Comparison of ENCODE assay signal across 27 cellular contexts in the genomic region with DNA sequence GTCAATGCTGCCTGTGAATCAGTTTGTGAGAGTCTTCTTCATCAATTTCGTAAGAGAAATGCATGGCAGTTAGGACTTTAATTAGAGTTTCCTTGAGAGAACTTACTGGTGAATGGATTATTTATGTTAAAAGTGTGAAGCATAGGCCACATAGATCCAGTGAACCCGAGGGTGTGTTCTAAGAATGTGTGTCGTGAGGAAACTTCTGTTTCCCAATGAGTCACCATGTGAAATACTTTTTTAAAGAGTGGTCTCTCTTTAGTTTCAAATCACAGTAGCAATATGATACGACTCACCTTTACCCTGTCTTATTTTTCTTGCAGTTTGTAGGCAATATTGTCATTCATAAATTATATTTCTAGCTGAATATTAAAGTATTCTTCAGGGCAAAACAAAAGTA. TPM values are rescaled to one million over a fixed set of nuclear protein-coding genes. Genes with fewer than 3 reads are reported as not detected.
"Had no signal": no experiment of that assay in that cellular context is flagged by ENCODE, and none has a peak within 500 bp of the region (broad histone marks: within the 10 kb centered on the region; RNA-seq: fewer than 3 reads in every experiment).

No MANE protein-coding gene starts in this region.

- H3K4me1 Mint-ChIP-seq: activated CD4-positive, alpha-beta memory T cell treated with anti-CD3 and anti-CD28 coated beads, Interleukin-2, amount 10 ng/mL, durations not matched to agents 7 days and 5 days; brain had no signal

- H3K36me3 Mint-ChIP-seq: activated naive CD4-positive, alpha-beta T cell treated with anti-CD3 and anti-CD28 coated beads, Interleukin-2, amount 50 U/mL, for 72 hours; brain had no signal

- ATAC-seq: K562 had no signal

- H3K27me3 ChIP-seq: adrenal gland had no signal

- DNase-seq: activated CD4-positive, alpha-beta memory T cell treated with anti-CD3 and anti-CD28 coated beads, Interleukin-2, amount 10 ng/mL, durations not matched to agents 7 days and 5 days; activated CD4-positive, alpha-beta T cell treated with anti-CD3 and anti-CD28 coated beads for 1 hour; activated CD4-positive, alpha-beta T cell treated with anti-CD3 and anti-CD28 coated beads for 48 hours; activated CD4-positive, CD25-positive, alpha-beta regulatory T cell; activated gamma-delta T cell treated with Interleukin-2 at 50 U/mL for 16 hours; activated naive CD4-positive, alpha-beta T cell treated with anti-CD3 and anti-CD28 coated beads for 36 hours; activated T-cell treated with anti-CD3 and anti-CD28 coated beads, Interleukin-2, amount 50 U/mL, for 24 hours; adrenal gland; central memory CD4-positive, alpha-beta T cell; NCI-H1048; NCI-H1105 treated with DMSO at 0.1 percent for 48 hours; NCI-H1436; NCI-H1694; NCI-H1930; NCI-H2081 treated with DMSO at 0.1 percent for 48 hours; NCI-H345; NCI-H524 treated with DMSO at 0.1 percent for 48 hours; OCI-M1; Right ventricle myocardium superior; SW 1271; T-helper 1 cell; T-helper 2 cell; T-helper 9 cell; WERI-Rb-1 had no signal

- H3K27ac ChIP-seq: adrenal gland, WERI-Rb-1 had no signal

- H3K4me3 Mint-ChIP-seq: activated CD4-positive, alpha-beta memory T cell treated with anti-CD3 and anti-CD28 coated beads, Interleukin-2, amount 10 ng/mL, durations not matched to agents 7 days and 5 days; activated naive CD4-positive, alpha-beta T cell treated with anti-CD3 and anti-CD28 coated beads for 36 hours; activated T-cell treated with anti-CD3 and anti-CD28 coated beads, Interleukin-2, amount 50 U/mL, for 24 hours; brain had no signal

- H3K27ac Mint-ChIP-seq: activated CD4-positive, alpha-beta memory T cell treated with anti-CD3 and anti-CD28 coated beads, Interleukin-2, amount 10 ng/mL, durations not matched to agents 7 days and 5 days; activated naive CD4-positive, alpha-beta T cell treated with anti-CD3 and anti-CD28 coated beads for 36 hours; activated naive CD4-positive, alpha-beta T cell treated with anti-CD3 and anti-CD28 coated beads, Interleukin-2, amount 50 U/mL, for 72 hours; activated T-cell treated with anti-CD3 and anti-CD28 coated beads, Interleukin-2, amount 50 U/mL, for 24 hours; brain had no signal

- H3K4me3 ChIP-seq: adrenal gland, K562 had no signal

- H3K36me3 ChIP-seq: adrenal gland, WERI-Rb-1 had no signal

- H3K9me3 ChIP-seq: adrenal gland had no signal

- H3K9me3 Mint-ChIP-seq: activated CD4-positive, alpha-beta memory T cell treated with anti-CD3 and anti-CD28 coated beads, Interleukin-2, amount 10 ng/mL, durations not matched to agents 7 days and 5 days; activated naive CD4-positive, alpha-beta T cell treated with anti-CD3 and anti-CD28 coated beads for 36 hours; activated naive CD4-positive, alpha-beta T cell treated with anti-CD3 and anti-CD28 coated beads, Interleukin-2, amount 50 U/mL, for 72 hours; activated T-cell treated with anti-CD3 and anti-CD28 coated beads, Interleukin-2, amount 50 U/mL, for 24 hours; brain had no signal

- H3K4me1 ChIP-seq: adrenal gland had no signal

- FAIRE-seq: K562 had no signal

RNA-seq across cellular contexts. Expression of gene THSD7B, which starts 18.5 kb away (rescaled TPM):
- total RNA-seq: activated CD4-positive, alpha-beta memory T cell treated with anti-CD3 and anti-CD28 coated beads, Interleukin-2, amount 10 ng/mL, durations not matched to agents 7 days and 5 days; activated naive CD4-positive, alpha-beta T cell treated with anti-CD3 and anti-CD28 coated beads for 36 hours; activated naive CD4-positive, alpha-beta T cell treated with anti-CD3 and anti-CD28 coated beads, Interleukin-2, amount 50 U/mL, for 72 hours; K562 had no signal
- polyA plus RNA-seq: K562 had no signal
